Comparison of ENCODE assay signal across 33 cellular contexts in the genomic region with DNA sequence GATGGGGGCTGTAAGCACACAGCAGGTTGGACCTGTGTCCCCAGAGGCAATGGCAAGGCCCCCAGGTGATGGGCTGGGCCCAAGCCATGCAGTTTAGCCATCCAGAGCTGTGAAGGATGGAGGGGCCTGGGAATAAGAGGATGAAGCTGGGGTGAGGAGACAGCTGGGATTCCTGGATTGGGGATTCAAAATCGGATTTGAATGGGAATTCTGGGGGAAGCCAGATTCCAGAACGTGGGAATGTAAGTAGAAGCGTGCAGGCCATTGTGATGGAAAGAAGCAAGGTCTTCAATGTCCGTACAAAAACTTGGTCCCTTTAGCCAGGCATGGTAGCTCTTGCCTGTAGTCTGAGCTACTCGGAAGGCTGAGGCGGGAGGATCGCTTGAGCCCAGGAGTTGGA. TPM values are rescaled to one million over a fixed set of nuclear protein-coding genes. Genes with fewer than 3 reads are reported as not detected.
"Had no signal": no experiment of that assay in that cellular context is flagged by ENCODE, and none has a peak within 500 bp of the region (broad histone marks: within the 10 kb centered on the region; RNA-seq: fewer than 3 reads in every experiment).

No MANE protein-coding gene starts in this region.

- H3K9me3 ChIP-seq: heart left ventricle, right atrium auricular region, testis, transverse colon, uterus had no signal

- H3K4me3 Mint-ChIP-seq: activated CD8-positive, alpha-beta T cell treated with anti-CD3 and anti-CD28 coated beads for 36 hours; activated T-cell treated with anti-CD3 and anti-CD28 coated beads, Interleukin-2, amount 50 U/mL, for 4 hours; activated T-helper 17 cell treated with anti-CD3 and anti-CD28 coated beads, Interleukin-2, amount 50 U/mL, for 72 hours; effector memory CD8-positive, alpha-beta T cell; immature natural killer cell; naive thymus-derived CD8-positive, alpha-beta T cell; T-helper 2 cell treated with Interferon-gamma antibody and Interleukin-4, amounts not matched to agents 5 μg/mL and 100 μg/mL, for 36 hours had no signal

- H3K79me2 ChIP-seq: parathyroid adenoma had no signal

- H3K27me3 Mint-ChIP-seq: activated T-helper 17 cell treated with anti-CD3 and anti-CD28 coated beads, Interleukin-2, amount 50 U/mL, for 72 hours had no signal

- H3K36me3 Mint-ChIP-seq: immature natural killer cell; naive thymus-derived CD8-positive, alpha-beta T cell had no signal

- ATAC-seq: activated CD4-positive, CD25-positive, alpha-beta regulatory T cell treated with anti-CD3 and anti-CD28 coated beads, Interleukin-2, amount 50 U/mL, for 24 hours; activated CD8-positive, alpha-beta T cell treated with anti-CD3 and anti-CD28 coated beads for 36 hours; activated T-cell treated with anti-CD3 and anti-CD28 coated beads, Interleukin-2, amount 50 U/mL, for 4 hours; activated T-helper 17 cell treated with anti-CD3 and anti-CD28 coated beads, Interleukin-2, amount 50 U/mL, for 72 hours; effector memory CD8-positive, alpha-beta T cell; left colon; naive thymus-derived CD8-positive, alpha-beta T cell had no signal

- H3K27ac ChIP-seq: heart left ventricle, parathyroid adenoma, right atrium auricular region, testis, transverse colon, uterus had no signal

- H3K4me1 ChIP-seq: parathyroid adenoma, right atrium auricular region, testis, transverse colon, uterus had no signal

- H3K9me3 Mint-ChIP-seq: activated CD8-positive, alpha-beta T cell treated with anti-CD3 and anti-CD28 coated beads for 36 hours; activated T-cell treated with anti-CD3 and anti-CD28 coated beads, Interleukin-2, amount 50 U/mL, for 4 hours; activated T-helper 17 cell treated with anti-CD3 and anti-CD28 coated beads, Interleukin-2, amount 50 U/mL, for 72 hours; effector memory CD8-positive, alpha-beta T cell; immature natural killer cell; naive thymus-derived CD8-positive, alpha-beta T cell; neural crest cell; T-helper 2 cell treated with Interferon-gamma antibody and Interleukin-4, amounts not matched to agents 5 μg/mL and 100 μg/mL, for 36 hours had no signal

- H3K27me3 ChIP-seq: testis, transverse colon, uterus had no signal

- H2AFZ ChIP-seq: parathyroid adenoma had no signal

- H3K36me3 ChIP-seq: heart left ventricle, right atrium auricular region, transverse colon, uterus had no signal

- H3K4me1 Mint-ChIP-seq: immature natural killer cell had no signal

- H3K4me3 ChIP-seq: heart left ventricle, right atrium auricular region, testis, transverse colon, uterus had no signal

- H3K27ac Mint-ChIP-seq: activated CD8-positive, alpha-beta T cell treated with anti-CD3 and anti-CD28 coated beads for 36 hours; activated T-helper 17 cell treated with anti-CD3 and anti-CD28 coated beads, Interleukin-2, amount 50 U/mL, for 72 hours; effector memory CD8-positive, alpha-beta T cell; immature natural killer cell; naive thymus-derived CD8-positive, alpha-beta T cell; T-helper 2 cell treated with Interferon-gamma antibody and Interleukin-4, amounts not matched to agents 5 μg/mL and 100 μg/mL, for 36 hours had no signal

- H3K9ac ChIP-seq: parathyroid adenoma had no signal

- DNase-seq: activated CD4-positive, alpha-beta T cell treated with anti-CD3 and anti-CD28 coated beads, Interleukin-2, amount 50 U/mL, for 1 hour; activated CD8-positive, alpha-beta T cell treated with anti-CD3 and anti-CD28 coated beads for 36 hours; activated gamma-delta T cell treated with Interleukin-2 at 50 U/mL for 16 hours; activated naive CD4-positive, alpha-beta T cell treated with anti-CD3 and anti-CD28 coated beads, Interleukin-2, amount 50 U/mL, for 16 hours; activated T-cell treated with anti-CD3 and anti-CD28 coated beads, Interleukin-2, amount 50 U/mL, for 4 hours; amniotic stem cell; caudate nucleus; cortex of kidney; effector memory CD8-positive, alpha-beta T cell; erythroblast; heart left ventricle; immature natural killer cell; kidney; left colon; midbrain; naive thymus-derived CD8-positive, alpha-beta T cell; nucleus accumbens; stimulated activated CD4-positive, alpha-beta T cell treated with anti-CD3 and anti-CD28 coated beads, Interleukin-15, amount 100 ng/mL, for 24 hours; stimulated activated CD4-positive, alpha-beta T cell treated with anti-CD3 and anti-CD28 coated beads, Interleukin-2, amount 100 ng/mL, for 24 hours; stimulated activated naive CD4-positive, alpha-beta T cell treated with Interleukin-2 at 50 U/mL for 16 hours; testis; transverse colon; uterus had no signal

RNA-seq across cellular contexts. Expression of a gene that starts 59.7 kb away (rescaled TPM):
- total RNA-seq: activated CD8-positive, alpha-beta T cell treated with anti-CD3 and anti-CD28 coated beads for 36 hours; activated T-cell treated with anti-CD3 and anti-CD28 coated beads, Interleukin-2, amount 50 U/mL, for 4 hours; activated T-helper 17 cell treated with anti-CD3 and anti-CD28 coated beads, Interleukin-2, amount 50 U/mL, for 72 hours; astrocyte; chondrocyte; heart left ventricle; kidney; left colon; lower leg skin; naive thymus-derived CD8-positive, alpha-beta T cell; neural crest cell; pulmonary artery endothelial cell; right atrium auricular region; transverse colon; uterus had no signal
